ENCODE assay signal across 8 cellular contexts in genomic region chr17:72419866-72420774, GRCh38.
DNase-seq lines count a peak whose midpoint lies in the region; ATAC-seq and TF ChIP-seq lines count a peak whose summit lies in the region.

No MANE protein-coding gene starts in this region.

- no peak overlapping the region for H3K27ac Mint-ChIP-seq in endothelial cell (ENCODE audit: unreplicated experiment)
- H3K27ac Mint-ChIP-seq in activated naive CD8-positive, alpha-beta T cell treated with anti-CD3 and anti-CD28 coated beads for 36 hours, result no peak overlapping the region

- peaks cover 5% of the 10 kb centered on the region for H3K9me3 Mint-ChIP-seq in endothelial cell (ENCODE audit: unreplicated experiment)
- peaks cover 12% of the 10 kb centered on the region for H3K9me3 Mint-ChIP-seq in activated naive CD8-positive, alpha-beta T cell treated with anti-CD3 and anti-CD28 coated beads for 36 hours

- TF ChIP-seq CTCF in endothelial cell (IDR thresholded peaks at IDR 0.05; ENCODE audit: unreplicated experiment), result no peak

- ATAC-seq in GM18868 (IDR thresholded peaks at IDR 0.05; ENCODE audit: unreplicated experiment), result peak; percentile 47
- ATAC-seq in HG02840 (IDR thresholded peaks at IDR 0.05; ENCODE audit: low FRiP score, unreplicated experiment), result peak; percentile 49

- H3K36me3 Mint-ChIP-seq in endothelial cell (ENCODE audit: low read depth, unreplicated experiment), result peaks cover 5% of the 10 kb centered on the region
- no peaks in the 10 kb centered on the region for H3K36me3 Mint-ChIP-seq in activated naive CD8-positive, alpha-beta T cell treated with anti-CD3 and anti-CD28 coated beads for 36 hours

- peaks cover 4% of the 10 kb centered on the region for H3K27me3 Mint-ChIP-seq in endothelial cell (ENCODE audit: unreplicated experiment)
- H3K27me3 Mint-ChIP-seq in activated naive CD8-positive, alpha-beta T cell treated with anti-CD3 and anti-CD28 coated beads for 36 hours, result peaks cover 27% of the 10 kb centered on the region

- H3K4me1 Mint-ChIP-seq in endothelial cell (ENCODE audit: unreplicated experiment), result no peaks in the 10 kb centered on the region
- H3K4me1 Mint-ChIP-seq in activated naive CD8-positive, alpha-beta T cell treated with anti-CD3 and anti-CD28 coated beads for 36 hours, result peaks cover 4% of the 10 kb centered on the region

- DNase-seq in RPMI7951 (ENCODE audit: low read depth) (peak; percentile 32), pons (ENCODE audit: low spot score) (peak; percentile 9), MV-4-11 (lab: John Stamatoyannopoulos, UW) (no peak), SKM-1 (lab: John Stamatoyannopoulos, UW; ENCODE audit: unreplicated experiment) (no peak), endothelial cell (ENCODE audit: low spot score) (no peak)
- no peak for DNase-seq in activated naive CD8-positive, alpha-beta T cell treated with anti-CD3 and anti-CD28 coated beads for 36 hours

- H3K4me3 Mint-ChIP-seq in endothelial cell (ENCODE audit: unreplicated experiment), result no peak overlapping the region
- no peak overlapping the region for H3K4me3 Mint-ChIP-seq in activated naive CD8-positive, alpha-beta T cell treated with anti-CD3 and anti-CD28 coated beads for 36 hours

Comparison
In these comparisons a context has a peak if more than half of its experiments do, and no peak if none do; other contexts are left out.
1. DNase-seq: peak in RPMI7951 (single experiment) and pons (single experiment); none in MV-4-11 (single experiment), SKM-1 (single experiment), endothelial cell (single experiment) and activated naive CD8-positive, alpha-beta T cell treated with anti-CD3 and anti-CD28 coated beads for 36 hours (single experiment).